In genomic region chr3:126618760-126619159, GRCh38 we compare ENCODE assay signal across 29 cellular contexts.
"Had no signal": no experiment of that assay in that cellular context is flagged by ENCODE, and none has a peak within 500 bp of the region (broad histone marks: within the 10 kb centered on the region; RNA-seq: fewer than 3 reads in every experiment).

No MANE protein-coding gene starts in this region.

- H3K9me3 Mint-ChIP-seq: endodermal cell; naive B cell; nephron; neural progenitor cell; stimulated activated naive CD8-positive, alpha-beta T cell treated with anti-CD3 and anti-CD28 coated beads, Interleukin-15, amount 100 ng/mL, for 72 hours; type B pancreatic cell had no signal

- H2AFZ ChIP-seq: hepatocyte, neural progenitor cell, parathyroid adenoma had no signal

- H3K36me3 ChIP-seq: gastrocnemius medialis, neural progenitor cell, prostate gland, right atrium auricular region had no signal

- H3K4me1 Mint-ChIP-seq: endodermal cell, naive B cell, nephron, neural progenitor cell had no signal

- H3K4me3 ChIP-seq: gastrocnemius medialis, heart left ventricle, hepatocyte, lung, mucosa of descending colon, neural progenitor cell, prostate gland, right atrium auricular region, smooth muscle cell, suprapubic skin had no signal

- H3K27ac Mint-ChIP-seq: endodermal cell; mesothelial cell of epicardium; nephron; neural progenitor cell; stimulated activated naive CD8-positive, alpha-beta T cell treated with anti-CD3 and anti-CD28 coated beads, Interleukin-15, amount 100 ng/mL, for 72 hours; type B pancreatic cell had no signal

- H3K79me2 ChIP-seq: hepatocyte, parathyroid adenoma had no signal

- H3K36me3 Mint-ChIP-seq: naive B cell had no signal

- H3K9me3 ChIP-seq: gastrocnemius medialis, heart left ventricle, mucosa of descending colon, prostate gland, right atrium auricular region, suprapubic skin had no signal

- H3K4me3 Mint-ChIP-seq: endodermal cell; mesothelial cell of epicardium; naive B cell; nephron; neural progenitor cell; stimulated activated naive CD8-positive, alpha-beta T cell treated with anti-CD3 and anti-CD28 coated beads, Interleukin-15, amount 100 ng/mL, for 72 hours; type B pancreatic cell had no signal

- H3K4me1 ChIP-seq: neural progenitor cell, parathyroid adenoma, prostate gland, suprapubic skin had no signal

- H3K4me2 ChIP-seq: hepatocyte, neural progenitor cell, smooth muscle cell had no signal

- H3K27me3 ChIP-seq: gastrocnemius medialis, heart left ventricle, hepatocyte, neural progenitor cell, right atrium auricular region, suprapubic skin had no signal

- DNase-seq: effector CD8-positive, alpha-beta T cell; endodermal cell; gastrocnemius medialis; heart left ventricle; kidney; mesenchymal stem cell; mucosa of descending colon; naive B cell; stimulated activated CD4-positive, alpha-beta T cell treated with anti-CD3 and anti-CD28 coated beads, Interleukin-12 subunit alpha, Interleukin-12 subunit beta, amount 100 ng/mL, for 4 hours; stimulated activated CD4-positive, alpha-beta T cell treated with anti-CD3 and anti-CD28 coated beads, Interleukin-1b, Interleukin-23, amount 100 ng/mL, for 48 hours; stimulated activated CD4-positive, alpha-beta T cell treated with anti-CD3 and anti-CD28 coated beads, Interleukin-4, amount 100 ng/mL, for 1 hour; stimulated activated CD8-positive, alpha-beta memory T cell treated with anti-CD3 and anti-CD28 coated beads, Interleukin-4, amount 100 ng/mL, for 48 hours; stimulated activated naive CD4-positive, alpha-beta T cell; stimulated activated naive CD8-positive, alpha-beta T cell treated with anti-CD3 and anti-CD28 coated beads, Interleukin-15, amount 100 ng/mL, for 72 hours had no signal

- ATAC-seq: esophagus mucosa; gastrocnemius medialis; heart left ventricle; left lobe of liver; mucosa of descending colon; sciatic nerve; stimulated activated naive CD8-positive, alpha-beta T cell treated with anti-CD3 and anti-CD28 coated beads, Interleukin-15, amount 100 ng/mL, for 72 hours had no signal

- H3K27ac ChIP-seq: epithelial cell of prostate, gastrocnemius medialis, heart left ventricle, hepatocyte, neural progenitor cell, parathyroid adenoma, prostate gland, right atrium auricular region, suprapubic skin had no signal

- H3K27me3 Mint-ChIP-seq: naive B cell; stimulated activated naive CD8-positive, alpha-beta T cell treated with anti-CD3 and anti-CD28 coated beads, Interleukin-15, amount 100 ng/mL, for 72 hours; type B pancreatic cell had no signal
